30 cellular contexts compared by ENCODE assay signal in genomic region chr6:75327807-75328206, GRCh38.
"Had no signal": no experiment of that assay in that cellular context is flagged by ENCODE, and none has a peak within 500 bp of the region (broad histone marks: within the 10 kb centered on the region; RNA-seq: fewer than 3 reads in every experiment).

No MANE protein-coding gene starts in this region.

- H3K9me3 ChIP-seq: ascending aorta, breast epithelium, colonic mucosa, gastrocnemius medialis, heart right ventricle had no signal

- H3K4me3 ChIP-seq: ascending aorta, breast epithelium, cardiac muscle cell, colonic mucosa, dorsolateral prefrontal cortex, gastrocnemius medialis, heart right ventricle, hepatocyte had no signal

- H2AFZ ChIP-seq: hepatocyte had no signal

- H3K4me1 ChIP-seq: ascending aorta, breast epithelium, colonic mucosa, foreskin keratinocyte had no signal

- H3K4me2 ChIP-seq: hepatocyte had no signal

- ATAC-seq: activated naive CD4-positive, alpha-beta T cell treated with anti-CD3 and anti-CD28 coated beads, Interleukin-2, amount 50 U/mL, for 72 hours; activated T-cell treated with anti-CD3 and anti-CD28 coated beads, Interleukin-2, amount 50 U/mL, for 72 hours; esophagus mucosa; foreskin keratinocyte; gastrocnemius medialis; heart right ventricle; T-helper 17 cell had no signal

- H3K27me3 ChIP-seq: ascending aorta, breast epithelium, cardiac muscle cell, colonic mucosa, dorsolateral prefrontal cortex, gastrocnemius medialis, heart right ventricle, hepatocyte had no signal

- H3K36me3 ChIP-seq: breast epithelium, colonic mucosa, gastrocnemius medialis had no signal

- H3K79me2 ChIP-seq: hepatocyte had no signal

- DNase-seq: activated CD4-positive, alpha-beta memory T cell treated with anti-CD3 and anti-CD28 coated beads, Interleukin-2, amount 10 ng/mL, durations not matched to agents 7 days and 5 days; activated CD4-positive, alpha-beta T cell treated with anti-CD3 and anti-CD28 coated beads for 1 hour; activated CD4-positive, alpha-beta T cell treated with anti-CD3 and anti-CD28 coated beads for 4 hours; activated CD4-positive, alpha-beta T cell treated with anti-CD3 and anti-CD28 coated beads, Interleukin-2, amount 10 ng/mL, durations not matched to agents 7 days and 5 days; activated CD4-positive, alpha-beta T cell treated with anti-CD3 and anti-CD28 coated beads, Interleukin-2, amount 50 U/mL, for 4 hours; activated CD8-positive, alpha-beta memory T cell treated with anti-CD3 and anti-CD28 coated beads, Interleukin-2, amount 50 U/mL, for 48 hours; activated gamma-delta T cell; activated naive CD4-positive, alpha-beta T cell; activated naive CD4-positive, alpha-beta T cell treated with anti-CD3 and anti-CD28 coated beads, Interleukin-2, amount 10 ng/mL, durations not matched to agents 7 days and 5 days; activated naive CD8-positive, alpha-beta T cell treated with anti-CD3 and anti-CD28 coated beads, Interleukin-2, amount 10 ng/mL, durations not matched to agents 7 days and 5 days; activated T-cell treated with anti-CD3 and anti-CD28 coated beads for 4 hours; activated T-cell treated with anti-CD3 and anti-CD28 coated beads, Interleukin-2, amount 50 U/mL, for 24 hours; activated T-cell treated with anti-CD3 and anti-CD28 coated beads, Interleukin-2, amount 50 U/mL, for 72 hours; central memory CD4-positive, alpha-beta T cell; cerebellar nuclear complex; colonic mucosa; dorsolateral prefrontal cortex; effector memory CD4-positive, alpha-beta T cell; endodermal cell; foreskin keratinocyte; gastrocnemius medialis; heart right ventricle; T-helper 17 cell had no signal

- H3K27ac ChIP-seq: ascending aorta, breast epithelium, cardiac muscle cell, colonic mucosa, dorsolateral prefrontal cortex, foreskin keratinocyte, heart right ventricle, hepatocyte, VCaP had no signal
